ENCODE assay signal across 1 cellular context in genomic region chr19:35168261-35168660, GRCh38.
TF ChIP-seq lines count a peak whose summit lies in the region.

No MANE protein-coding gene starts in this region.

TF ChIP-seq in IMR-90, 13 proteins besides CTCF, POLR2A, EP300 and RAD21:
- no peak for TF ChIP-seq USF2 (IDR thresholded peaks at IDR 0.05; ENCODE audit: low read depth, low read length)
- TF ChIP-seq BHLHE40 (IDR thresholded peaks at IDR 0.05; ENCODE audit: low read depth, low read length), result no peak
- TF ChIP-seq FOS (IDR thresholded peaks at IDR 0.05; ENCODE audit: low read depth, low read length), result no peak
- TF ChIP-seq RCOR1 (IDR thresholded peaks at IDR 0.05; ENCODE audit: insufficient replicate concordance, low read length), result no peak
- no peak for TF ChIP-seq NFE2L2 (IDR thresholded peaks at IDR 0.05; ENCODE audit: low read depth, low read length)
- no peak for TF ChIP-seq CHD1 (IDR thresholded peaks at IDR 0.05; ENCODE audit: low read depth, low read length)
- TF ChIP-seq SMC3 (IDR thresholded peaks at IDR 0.05; ENCODE audit: low read depth, low read length), result no peak
- no peak for TF ChIP-seq MAZ (IDR thresholded peaks at IDR 0.05; ENCODE audit: borderline replicate concordance, low read depth, low read length)
- no peak for TF ChIP-seq MAFK (IDR thresholded peaks at IDR 0.05; ENCODE audit: low read depth, low read length)
- TF ChIP-seq CEBPB (IDR thresholded peaks at IDR 0.05; ENCODE audit: low read depth, low read length), result no peak
- TF ChIP-seq, protein P1, sequence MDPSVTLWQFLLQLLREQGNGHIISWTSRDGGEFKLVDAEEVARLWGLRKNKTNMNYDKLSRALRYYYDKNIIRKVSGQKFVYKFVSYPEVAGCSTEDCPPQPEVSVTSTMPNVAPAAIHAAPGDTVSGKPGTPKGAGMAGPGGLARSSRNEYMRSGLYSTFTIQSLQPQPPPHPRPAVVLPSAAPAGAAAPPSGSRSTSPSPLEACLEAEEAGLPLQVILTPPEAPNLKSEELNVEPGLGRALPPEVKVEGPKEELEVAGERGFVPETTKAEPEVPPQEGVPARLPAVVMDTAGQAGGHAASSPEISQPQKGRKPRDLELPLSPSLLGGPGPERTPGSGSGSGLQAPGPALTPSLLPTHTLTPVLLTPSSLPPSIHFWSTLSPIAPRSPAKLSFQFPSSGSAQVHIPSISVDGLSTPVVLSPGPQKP (IDR thresholded peaks at IDR 0.05; ENCODE audit: borderline replicate concordance, low read depth, low read length), result no peak
- TF ChIP-seq MXI1 (IDR thresholded peaks at IDR 0.05; ENCODE audit: borderline replicate concordance, low read depth, low read length), result no peak
- TF ChIP-seq RFX5 (IDR thresholded peaks at IDR 0.05; ENCODE audit: low read depth, low read length), result no peak
